ENCODE assay signal across 27 cellular contexts in the genomic region with DNA sequence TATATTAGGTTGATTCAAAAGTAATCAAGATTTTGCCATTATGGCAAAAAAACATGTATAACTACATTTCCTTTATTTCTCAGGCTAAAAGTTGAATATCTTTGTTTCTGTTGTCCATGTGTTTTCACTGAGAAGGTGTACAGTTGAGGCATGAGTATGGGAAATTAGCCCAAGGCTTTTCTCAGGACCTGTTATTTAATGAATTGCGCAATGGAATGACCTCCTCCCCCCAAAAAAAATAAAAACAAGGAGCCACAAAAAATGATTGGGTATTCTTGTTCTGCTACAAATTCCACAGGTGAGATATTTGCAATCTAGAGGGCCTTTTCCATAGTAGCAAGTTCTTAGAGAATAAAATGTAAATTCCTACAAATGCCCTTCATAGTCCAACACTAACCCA.
"Had no signal": no experiment of that assay in that cellular context is flagged by ENCODE, and none has a peak within 500 bp of the region (broad histone marks: within the 10 kb centered on the region; RNA-seq: fewer than 3 reads in every experiment).

No MANE protein-coding gene starts in this region.

- H3K4me3 ChIP-seq: colonic mucosa, esophagus squamous epithelium, gastrocnemius medialis, heart right ventricle, left lung, lower lobe of right lung, mucosa of descending colon had no signal

- H3K36me3 Mint-ChIP-seq: mesothelial cell of epicardium, naive B cell had no signal

- H3K27ac ChIP-seq: colonic mucosa, epithelial cell of prostate, esophagus squamous epithelium, gastrocnemius medialis, heart right ventricle, left lung, lower lobe of right lung had no signal

- H3K36me3 ChIP-seq: colonic mucosa, esophagus squamous epithelium, gastrocnemius medialis, heart right ventricle, left lung, lower lobe of right lung had no signal

- FAIRE-seq: endometrium, islet of Langerhans, keratinocyte had no signal

- H3K4me1 ChIP-seq: colonic mucosa, esophagus squamous epithelium, gastrocnemius medialis, heart right ventricle, left lung, lower lobe of right lung had no signal

- H3K9me3 ChIP-seq: colonic mucosa, esophagus squamous epithelium, gastrocnemius medialis, heart right ventricle, left lung, lower lobe of right lung, mucosa of descending colon had no signal

- DNase-seq: colonic mucosa; cortex of kidney; effector CD8-positive, alpha-beta T cell; effector memory CD8-positive, alpha-beta T cell; endodermal cell; erythroblast; esophagus squamous epithelium; foreskin melanocyte; gastrocnemius medialis; glutamatergic neuron; head of caudate nucleus; heart right ventricle; hippocampal formation; left cardiac atrium; left lung; left ventricle myocardium superior; lower lobe of right lung; mesenchymal stem cell; mucosa of descending colon; naive B cell had no signal

- ATAC-seq: effector memory CD8-positive, alpha-beta T cell; esophagus mucosa; gastrocnemius medialis; heart right ventricle; left cardiac atrium; left lung; left ventricle myocardium superior; lower lobe of right lung; mucosa of descending colon had no signal

- H3K27ac Mint-ChIP-seq: dendritic cell treated with granulocyte-macrophage colony-stimulating factor and Interleukin-4, amounts not matched to agents 40 ng/mL and 50 ng/mL, for 4 days; effector memory CD8-positive, alpha-beta T cell; endodermal cell; mesothelial cell of epicardium; naive B cell had no signal

- H3K9me3 Mint-ChIP-seq: dendritic cell treated with granulocyte-macrophage colony-stimulating factor and Interleukin-4, amounts not matched to agents 40 ng/mL and 50 ng/mL, for 4 days; effector memory CD8-positive, alpha-beta T cell; endodermal cell; mesothelial cell of epicardium; naive B cell had no signal

- H3K27me3 ChIP-seq: colonic mucosa, esophagus squamous epithelium, gastrocnemius medialis, heart right ventricle, left lung had no signal
